Comparison of ENCODE assay signal across 8 cellular contexts in the genomic region with DNA sequence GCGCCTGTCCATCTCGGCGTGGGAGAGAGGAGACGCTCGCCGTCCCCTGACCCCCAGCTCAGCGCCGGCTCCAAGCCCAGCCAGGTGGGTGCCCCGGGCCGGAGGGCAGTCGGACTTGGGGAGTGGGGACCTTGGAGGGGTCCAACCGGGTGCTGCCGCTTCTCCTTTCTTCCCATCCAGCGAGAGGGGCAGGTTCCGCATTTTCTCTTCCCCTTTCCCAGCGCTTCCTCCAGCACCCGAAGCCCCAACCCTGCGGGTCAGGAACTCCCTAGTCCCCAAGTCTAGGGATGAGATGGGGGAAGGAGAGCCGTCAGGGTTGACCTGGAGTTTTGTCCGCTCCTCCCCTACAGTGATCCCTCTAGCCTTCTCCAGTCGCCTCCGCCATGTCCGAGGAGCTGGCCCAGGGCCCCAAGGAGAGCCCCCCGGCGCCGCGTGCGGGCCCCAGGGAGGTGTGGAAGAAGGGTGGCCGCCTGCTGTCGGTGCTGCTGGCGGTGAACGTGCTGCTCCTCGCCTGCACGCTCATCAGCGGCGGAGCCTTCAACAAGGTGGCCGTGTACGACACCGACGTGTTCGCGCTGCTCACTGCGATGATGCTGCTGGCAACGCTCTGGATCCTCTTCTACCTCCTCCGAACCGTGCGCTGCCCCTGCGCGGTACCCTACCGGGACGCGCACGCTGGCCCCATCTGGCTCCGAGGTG. TPM values are rescaled to one million over a fixed set of nuclear protein-coding genes. Genes with fewer than 3 reads are reported as not detected.
DNase-seq lines count a peak whose midpoint lies in the region; ATAC-seq and TF ChIP-seq lines count a peak whose summit lies in the region.

A gene with protein sequence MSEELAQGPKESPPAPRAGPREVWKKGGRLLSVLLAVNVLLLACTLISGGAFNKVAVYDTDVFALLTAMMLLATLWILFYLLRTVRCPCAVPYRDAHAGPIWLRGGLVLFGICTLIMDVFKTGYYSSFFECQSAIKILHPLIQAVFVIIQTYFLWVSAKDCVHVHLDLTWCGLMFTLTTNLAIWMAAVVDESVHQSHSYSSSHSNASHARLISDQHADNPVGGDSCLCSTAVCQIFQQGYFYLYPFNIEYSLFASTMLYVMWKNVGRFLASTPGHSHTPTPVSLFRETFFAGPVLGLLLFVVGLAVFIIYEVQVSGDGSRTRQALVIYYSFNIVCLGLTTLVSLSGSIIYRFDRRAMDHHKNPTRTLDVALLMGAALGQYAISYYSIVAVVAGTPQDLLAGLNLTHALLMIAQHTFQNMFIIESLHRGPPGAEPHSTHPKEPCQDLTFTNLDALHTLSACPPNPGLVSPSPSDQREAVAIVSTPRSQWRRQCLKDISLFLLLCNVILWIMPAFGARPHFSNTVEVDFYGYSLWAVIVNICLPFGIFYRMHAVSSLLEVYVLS (plus strand): TSS at position 24 of the 699 bp plus-strand sequence. CDS start 360 bp downstream, at position 384.

- H3K4me3 Mint-ChIP-seq in activated CD4-positive, alpha-beta T cell treated with anti-CD3 and anti-CD28 coated beads, Interleukin-2, amount 10 ng/mL, durations not matched to agents 24 days and 14 days = peak within 1 kb of the TSS; percentile 47
- peak within 1 kb of the TSS; percentile 23 for H3K4me3 Mint-ChIP-seq in activated T-helper 17 cell treated with anti-CD3 and anti-CD28 coated beads, Interleukin-2, amount 50 U/mL, for 72 hours

- peaks cover 2% of the 10 kb centered on the region for H3K4me1 Mint-ChIP-seq in activated CD4-positive, alpha-beta T cell treated with anti-CD3 and anti-CD28 coated beads, Interleukin-2, amount 10 ng/mL, durations not matched to agents 24 days and 14 days
- H3K4me1 Mint-ChIP-seq in activated T-helper 17 cell treated with anti-CD3 and anti-CD28 coated beads, Interleukin-2, amount 50 U/mL, for 72 hours = no peaks in the 10 kb centered on the region

- TF ChIP-seq EP300 in tibial nerve (IDR thresholded peaks at IDR 0.05) = no peak

- no peaks in the 10 kb centered on the region for H3K36me3 Mint-ChIP-seq in activated CD4-positive, alpha-beta T cell treated with anti-CD3 and anti-CD28 coated beads, Interleukin-2, amount 10 ng/mL, durations not matched to agents 24 days and 14 days (ENCODE audit: low read depth)
- no peaks in the 10 kb centered on the region for H3K36me3 Mint-ChIP-seq in activated T-helper 17 cell treated with anti-CD3 and anti-CD28 coated beads, Interleukin-2, amount 50 U/mL, for 72 hours (ENCODE audit: low read depth)

- H3K27ac Mint-ChIP-seq in activated CD4-positive, alpha-beta T cell treated with anti-CD3 and anti-CD28 coated beads, Interleukin-2, amount 10 ng/mL, durations not matched to agents 24 days and 14 days = no peak within 1 kb of the TSS
- no peak within 1 kb of the TSS for H3K27ac Mint-ChIP-seq in activated T-helper 17 cell treated with anti-CD3 and anti-CD28 coated beads, Interleukin-2, amount 50 U/mL, for 72 hours

- WGBS in tibial nerve, 2 donors = 2 to 5% methylated on average over 30 to 52 of the region's 54 CpGs

- no peak for ATAC-seq in activated T-helper 17 cell treated with anti-CD3 and anti-CD28 coated beads, Interleukin-2, amount 50 U/mL, for 72 hours (replicated peaks)
- ATAC-seq in left colon = peak; percentile 23

- H3K4me1 ChIP-seq in tibial nerve = peaks cover 0 to 51% (median 21%) of the 10 kb centered on the region in 4 donors

- H3K36me3 ChIP-seq in tibial nerve = no peaks in the 10 kb centered on the region

- no peaks in the 10 kb centered on the region for H3K9me3 ChIP-seq in tibial nerve

- peaks cover 60% of the 10 kb centered on the region for H3K27me3 Mint-ChIP-seq in activated CD4-positive, alpha-beta T cell treated with anti-CD3 and anti-CD28 coated beads, Interleukin-2, amount 10 ng/mL, durations not matched to agents 24 days and 14 days
- peaks cover 32% of the 10 kb centered on the region for H3K27me3 Mint-ChIP-seq in activated T-helper 17 cell treated with anti-CD3 and anti-CD28 coated beads, Interleukin-2, amount 50 U/mL, for 72 hours

- H3K27ac ChIP-seq in tibial nerve = no peak within 1 kb of the TSS

- no peaks in the 10 kb centered on the region for H3K9me3 Mint-ChIP-seq in activated CD4-positive, alpha-beta T cell treated with anti-CD3 and anti-CD28 coated beads, Interleukin-2, amount 10 ng/mL, durations not matched to agents 24 days and 14 days
- H3K9me3 Mint-ChIP-seq in activated T-helper 17 cell treated with anti-CD3 and anti-CD28 coated beads, Interleukin-2, amount 50 U/mL, for 72 hours = no peaks in the 10 kb centered on the region

- TF ChIP-seq CTCF in tibial nerve (IDR thresholded peaks at IDR 0.05) = no peak

- peak; percentile 62 for DNase-seq in activated CD4-positive, alpha-beta T cell treated with anti-CD3 and anti-CD28 coated beads, Interleukin-2, amount 10 ng/mL, durations not matched to agents 24 days and 14 days
- no peak for DNase-seq in activated CD4-positive, alpha-beta T cell treated with anti-CD3 and anti-CD28 coated beads, Interleukin-2, amount 50 U/mL, for 1 hour
- no peak for DNase-seq in left colon
- peak in 1 of 2 donors; percentile 9 for DNase-seq in tibial nerve (ENCODE audit: low spot score in 2 of 2)
- DNase-seq in RKO (ENCODE audit: low spot score) = no peak
- no peak for DNase-seq in stimulated activated CD8-positive, alpha-beta memory T cell treated with anti-CD3 and anti-CD28 coated beads, Interleukin-4, amount 100 ng/mL, for 48 hours
- no peak for DNase-seq in activated CD4-positive, alpha-beta T cell treated with anti-CD3 and anti-CD28 coated beads, Interleukin-2, amount 50 U/mL, for 48 hours

- TF ChIP-seq POLR2A in tibial nerve (IDR thresholded peaks at IDR 0.05) = no peak

- H3K4me3 ChIP-seq in tibial nerve = peak within 1 kb of the TSS in 3 of 4 donors; percentile 9 to 45 (median 21)

- H3K27me3 ChIP-seq in tibial nerve = peaks cover 0 to 88% of the 10 kb centered on the region in 2 donors

- intact Hi-C loops in activated CD4-positive, alpha-beta T cell treated with anti-CD3 and anti-CD28 coated beads, Interleukin-2, amount 10 ng/mL, durations not matched to agents 24 days and 14 days (cut with micrococcal nuclease) = no loop called here
- intact Hi-C loops in left colon (cut with DNase I, micrococcal nuclease) = no loop called here

RNA-seq across cellular contexts. Expression of the gene that starts here (rescaled TPM):
- not detected in 2 replicates for total RNA-seq in activated CD4-positive, alpha-beta T cell treated with anti-CD3 and anti-CD28 coated beads, Interleukin-2, amount 10 ng/mL, durations not matched to agents 24 days and 14 days
- total RNA-seq in activated T-helper 17 cell treated with anti-CD3 and anti-CD28 coated beads, Interleukin-2, amount 50 U/mL, for 72 hours = not detected
- total RNA-seq in left colon = 10 to 100 TPM; 52.3 to 70.3 TPM
- total RNA-seq in tibial nerve = not detected

Comparison
In these comparisons a context has a peak if more than half of its experiments do, and no peak if none do; other contexts are left out.
1. RNA of the gene that starts here (total RNA-seq): 52.3 to 70.3 TPM in left colon; not detected in activated CD4-positive, alpha-beta T cell treated with anti-CD3 and anti-CD28 coated beads, Interleukin-2, amount 10 ng/mL, durations not matched to agents 24 days and 14 days, not detected in activated T-helper 17 cell treated with anti-CD3 and anti-CD28 coated beads, Interleukin-2, amount 50 U/mL, for 72 hours and not detected in tibial nerve; every median in the first group is over 10 times any median in the second.
2. Peak in DNase-seq in activated CD4-positive, alpha-beta T cell treated with anti-CD3 and anti-CD28 coated beads, Interleukin-2, amount 10 ng/mL, durations not matched to agents 24 days and 14 days; RNA of the gene not detected or under 1 TPM.